ENCODE assay signal across 1 cellular context in the genomic region with DNA sequence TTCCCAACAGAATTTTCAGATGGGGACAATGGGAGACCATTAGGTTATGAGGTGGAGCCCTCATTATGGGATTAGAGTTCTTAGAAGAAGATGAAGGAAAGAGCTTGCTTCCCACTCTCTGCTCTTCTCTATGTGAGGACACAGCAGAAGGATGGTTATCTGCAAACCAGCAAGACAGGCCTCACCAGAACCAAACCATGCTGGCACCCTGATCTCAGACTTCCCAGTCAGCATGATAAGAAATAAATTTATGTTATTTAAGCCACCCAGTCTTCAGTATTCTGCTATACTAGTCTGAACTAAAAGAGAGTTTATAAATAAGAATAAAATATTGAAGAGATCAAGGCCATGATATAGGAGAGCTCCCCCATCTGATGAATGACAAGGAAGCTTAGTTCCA.
TF ChIP-seq lines count a peak whose summit lies in the region.

No MANE protein-coding gene starts in this region.

TF ChIP-seq in GM23338, 12 proteins besides CTCF, POLR2A, EP300 and RAD21:
- TF ChIP-seq EZH2 (IDR thresholded peaks at IDR 0.05; ENCODE audit: low read depth, unreplicated experiment) (no peak), CREB1 (CRISPR knock-in tag; IDR thresholded peaks at IDR 0.05; ENCODE audit: low read depth) (no peak), JUNB (IDR thresholded peaks at IDR 0.05; ENCODE audit: unreplicated experiment) (no peak), POLR2AphosphoS5 (IDR thresholded peaks at IDR 0.05; ENCODE audit: low read depth) (no peak), ZNF331 (CRISPR knock-in tag; IDR thresholded peaks at IDR 0.05; ENCODE audit: low read depth) (no peak)
